In the genomic region with DNA sequence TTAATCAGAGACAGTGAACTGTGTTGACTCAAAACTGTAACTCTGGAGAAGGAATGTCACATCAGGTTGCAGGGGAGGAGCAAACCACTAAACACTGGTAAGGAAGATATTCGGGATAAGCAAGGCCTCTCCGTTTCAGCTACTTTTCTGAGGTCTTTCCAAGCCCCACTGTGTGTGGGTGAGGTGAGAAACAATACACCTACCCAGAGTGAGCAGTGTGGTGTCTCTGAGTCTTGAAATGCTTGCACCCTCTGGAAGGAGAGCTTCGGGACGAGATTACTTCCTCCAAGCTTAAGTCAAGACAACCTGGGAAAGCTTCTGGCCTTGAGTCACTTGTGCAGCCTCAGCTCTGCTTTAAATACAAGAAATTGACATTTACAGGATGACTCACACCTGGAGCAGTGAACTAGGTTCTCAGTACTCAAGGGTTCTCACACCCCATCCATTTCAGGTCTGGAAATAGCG, we compare ENCODE assay signal across 10 cellular contexts. TPM values are rescaled to one million over a fixed set of nuclear protein-coding genes. Genes with fewer than 3 reads are reported as not detected.
DNase-seq lines count a peak whose midpoint lies in the region; ATAC-seq and TF ChIP-seq lines count a peak whose summit lies in the region.
"Had no signal": no experiment of that assay in that cellular context is flagged by ENCODE, and none has a peak within 500 bp of the region (broad histone marks: within the 10 kb centered on the region; RNA-seq: fewer than 3 reads in every experiment).

No MANE protein-coding gene starts in this region.

- TF ChIP-seq CTCF in Panc1 (IDR thresholded peaks at IDR 0.05) (no peak), osteoblast (IDR thresholded peaks at IDR 0.05; ENCODE audit: extremely low read depth, low read depth, low read length) (no peak)

- peak overlapping the region; percentile 13 for H2AFZ ChIP-seq in osteoblast (ENCODE audit: low read length)

- H3K27me3 Mint-ChIP-seq in effector memory CD8-positive, alpha-beta T cell = no peaks in the 10 kb centered on the region
- peaks cover 1% of the 10 kb centered on the region for H3K27me3 Mint-ChIP-seq in activated T-helper 2 cell treated with anti-CD3 and anti-CD28 coated beads, Interferon-gamma antibody, Interleukin-2, Interleukin-4, amounts not matched to agents 10 μg/mL and 5 μg/mL and 100 μg/mL, durations not matched to agents 14 hours and 24 hours and 36 hours (ENCODE audit: low read depth)

- BruUV-seq in Panc1 (replicated peaks; lab: Mats Ljungman, UMichigan) = no TSS peak

- WGBS in aorta, 2 donors = 44 to 51% methylated on average over 5 of the region's 5 CpGs

- H4K20me1 ChIP-seq in osteoblast (ENCODE audit: insufficient read depth, low read length) = peaks cover 23% of the 10 kb centered on the region

- POLR2A ChIA-PET in Panc1 (lab: Charles Lee) = interaction anchor here (1.0 kb wide), 2 partner anchors 55 to 66 kb away, joined by 3 read pairs; no protein-coding TSS in a partner anchor

- peaks cover 52 to 53% of the 10 kb centered on the region in 2 donors for H3K4me1 Mint-ChIP-seq in effector memory CD8-positive, alpha-beta T cell (ENCODE audit: low read depth in 2 of 2)
- peaks cover 49% of the 10 kb centered on the region for H3K4me1 Mint-ChIP-seq in activated T-helper 2 cell treated with anti-CD3 and anti-CD28 coated beads, Interferon-gamma antibody, Interleukin-2, Interleukin-4, amounts not matched to agents 10 μg/mL and 5 μg/mL and 100 μg/mL, durations not matched to agents 14 hours and 24 hours and 36 hours (ENCODE audit: low read depth)

- intact Hi-C loops in Panc1 (cut with micrococcal nuclease; ENCODE audit: unreplicated experiment) (loop anchor here (5.0 kb wide), 1 partner anchor 63 kb away; no protein-coding TSS in a partner anchor), aorta (cut with DNase I) (loop anchor here (5.0 to 10.0 kb wide), 2 partner anchors 53 to 174 kb away; partner anchors contain the start of gene HEXIM1 (in 1 of the 2))
- intact Hi-C loops in activated T-helper 2 cell treated with anti-CD3 and anti-CD28 coated beads, Interferon-gamma antibody, Interleukin-2, Interleukin-4, amounts not matched to agents 10 μg/mL and 5 μg/mL and 100 μg/mL, durations not matched to agents 14 hours and 24 hours and 36 hours (cut with micrococcal nuclease) = loop anchor here (10.0 kb wide), 1 partner anchor 876 kb away; the partner anchor contains the start of gene KANSL1

- in situ Hi-C loops in Panc1 (cut with HindIII; ENCODE audit: low pct_unique_long_range_greater_than_20kb, low sequenced_read_pairs) = no loop called here

- peak overlapping the region in 1 of 2 donors; percentile 65 for H3K27ac Mint-ChIP-seq in effector memory CD8-positive, alpha-beta T cell
- no peak overlapping the region for H3K27ac Mint-ChIP-seq in activated T-helper 2 cell treated with anti-CD3 and anti-CD28 coated beads, Interferon-gamma antibody, Interleukin-2, Interleukin-4, amounts not matched to agents 10 μg/mL and 5 μg/mL and 100 μg/mL, durations not matched to agents 14 hours and 24 hours and 36 hours

- peaks cover 17% of the 10 kb centered on the region for H3K36me3 Mint-ChIP-seq in effector memory CD8-positive, alpha-beta T cell (ENCODE audit: insufficient read depth)
- peaks cover 20% of the 10 kb centered on the region for H3K36me3 Mint-ChIP-seq in activated T-helper 2 cell treated with anti-CD3 and anti-CD28 coated beads, Interferon-gamma antibody, Interleukin-2, Interleukin-4, amounts not matched to agents 10 μg/mL and 5 μg/mL and 100 μg/mL, durations not matched to agents 14 hours and 24 hours and 36 hours (ENCODE audit: low read depth)

- H3K4me3 ChIP-seq in Panc1 (ENCODE audit: low read depth in 2 of 2, low read length in 2 of 2) (peak overlapping the region in 1 of 2 experiments; percentile 69; a peak in 2 of 4 replicates), osteoblast (ENCODE audit: insufficient read depth, low read length) (no peak overlapping the region), aorta (ENCODE audit: low read length in 2 of 2) (no peak overlapping the region)

- DNase-seq in EL (peak; percentile 73), Panc1 (ENCODE audit: low read depth, low spot score) (peak; percentile 57), osteoblast (ENCODE audit: insufficient read length, low spot score, missing footprints) (peak; percentile 55), aorta (no peak), NCI-H748 treated with DMSO at 0.1 percent for 48 hours (lab: John Stamatoyannopoulos, UW) (no peak)
- DNase-seq in effector memory CD8-positive, alpha-beta T cell = no peak
- DNase-seq in stimulated activated CD4-positive, alpha-beta T cell treated with anti-CD3 and anti-CD28 coated beads, Interleukin-15, amount 100 ng/mL, for 24 hours = no peak
- no peak for DNase-seq in activated T-helper 2 cell treated with anti-CD3 and anti-CD28 coated beads, Interferon-gamma antibody, Interleukin-2, Interleukin-4, amounts not matched to agents 10 μg/mL and 5 μg/mL and 100 μg/mL, durations not matched to agents 14 hours and 24 hours and 36 hours (ENCODE audit: low spot score)
- DNase-seq: NCI-H1694 had no signal

- H3K27me3 ChIP-seq in Panc1 (ENCODE audit: control insufficient read depth, insufficient read depth, low read length) (no peaks in the 10 kb centered on the region), osteoblast (ENCODE audit: insufficient read depth, low read length) (no peaks in the 10 kb centered on the region), aorta (ENCODE audit: control insufficient read depth in 1 of 2, insufficient read depth in 2 of 2, low read length in 1 of 2) (no peaks in the 10 kb centered on the region)

- H3K9me3 Mint-ChIP-seq in effector memory CD8-positive, alpha-beta T cell = no peaks in the 10 kb centered on the region
- H3K9me3 Mint-ChIP-seq in activated T-helper 2 cell treated with anti-CD3 and anti-CD28 coated beads, Interferon-gamma antibody, Interleukin-2, Interleukin-4, amounts not matched to agents 10 μg/mL and 5 μg/mL and 100 μg/mL, durations not matched to agents 14 hours and 24 hours and 36 hours = no peaks in the 10 kb centered on the region

- H3K4me2 ChIP-seq in osteoblast (ENCODE audit: insufficient read depth, low read length) = peak overlapping the region; percentile 54

- H3K4me1 ChIP-seq in Panc1 (ENCODE audit: control insufficient read depth, insufficient read depth, low read length) = peaks cover 47% of the 10 kb centered on the region
- H3K4me1 ChIP-seq in osteoblast (ENCODE audit: insufficient read depth, low read length) = peaks cover 67% of the 10 kb centered on the region
- no peaks in the 10 kb centered on the region for H3K4me1 ChIP-seq in aorta (ENCODE audit: control insufficient read depth in 1 of 2, insufficient read depth in 2 of 2, low read length in 2 of 2)

- H3K27ac ChIP-seq in Panc1 (ENCODE audit: low read length) (peak overlapping the region; percentile 99), osteoblast (ENCODE audit: low read depth, low read length) (peak overlapping the region; percentile 93), aorta (ENCODE audit: low read depth in 1 of 2, low read length in 2 of 2) (no peak overlapping the region)

- CTCF ChIA-PET in Panc1 (lab: Charles Lee) = interaction anchor here (0.6 kb wide), 1 partner anchor 35 kb away, joined by 8 read pairs; no protein-coding TSS in a partner anchor

- peak overlapping the region; percentile 28 to 58 for H3K4me3 Mint-ChIP-seq in effector memory CD8-positive, alpha-beta T cell
- no peak overlapping the region for H3K4me3 Mint-ChIP-seq in activated T-helper 2 cell treated with anti-CD3 and anti-CD28 coated beads, Interferon-gamma antibody, Interleukin-2, Interleukin-4, amounts not matched to agents 10 μg/mL and 5 μg/mL and 100 μg/mL, durations not matched to agents 14 hours and 24 hours and 36 hours (ENCODE audit: low read depth)

- peaks cover 23% of the 10 kb centered on the region for H3K79me2 ChIP-seq in osteoblast (ENCODE audit: insufficient read depth, low read length)

- H3K9me3 ChIP-seq in Panc1 (ENCODE audit: control insufficient read depth, insufficient read depth, low read depth, low read length) (no peaks in the 10 kb centered on the region), osteoblast (ENCODE audit: low read depth, low read length) (no peaks in the 10 kb centered on the region), aorta (ENCODE audit: control insufficient read depth, low read length) (no peaks in the 10 kb centered on the region)

- ATAC-seq in Panc1 (peak; percentile 8; the same call in 1 of the 2 replicates), aorta (ENCODE audit: low FRiP score) (no peak)
- no peak for ATAC-seq in effector memory CD8-positive, alpha-beta T cell (replicated peaks)

- H3K36me3 ChIP-seq in Panc1 (ENCODE audit: control insufficient read depth, insufficient read depth, low read length) (peaks cover 4% of the 10 kb centered on the region), osteoblast (ENCODE audit: insufficient read depth, low read length) (no peaks in the 10 kb centered on the region), aorta (ENCODE audit: control insufficient read depth in 1 of 2, insufficient read depth in 2 of 2, low read length in 1 of 2) (no peaks in the 10 kb centered on the region)

RNA-seq across cellular contexts. Expression of gene MAP3K14, which starts 2.5 kb away (rescaled TPM):
- 80.8 TPM for total RNA-seq in Panc1 (2021; ENCODE audit: unreplicated experiment)
- 60.3 TPM for polyA plus RNA-seq in Panc1 (2012; ENCODE audit: insufficient read length)
- total RNA-seq in osteoblast = 2.7 and 3.6 TPM in 2 replicates
- 10 to 100 TPM; 10.6 to 19.7 TPM for total RNA-seq in aorta
- polyA plus RNA-seq in aorta = 1 to 10 TPM; 5.9 to 6.0 TPM
- 45.6 and 49.5 TPM in 2 replicates for total RNA-seq in activated T-helper 2 cell treated with anti-CD3 and anti-CD28 coated beads, Interferon-gamma antibody, Interleukin-2, Interleukin-4, amounts not matched to agents 10 μg/mL and 5 μg/mL and 100 μg/mL, durations not matched to agents 14 hours and 24 hours and 36 hours

RNA-seq across cellular contexts. Expression of gene SPATA32, which starts 57.4 kb away (rescaled TPM):
- 0.26 TPM for total RNA-seq in Panc1 (2021; ENCODE audit: unreplicated experiment)
- 0.17 TPM for polyA plus RNA-seq in Panc1 (2012; ENCODE audit: insufficient read length)
- not detected in 2 replicates for total RNA-seq in osteoblast
- total RNA-seq in aorta = not detected
- polyA plus RNA-seq in aorta = not detected
- total RNA-seq in activated T-helper 2 cell treated with anti-CD3 and anti-CD28 coated beads, Interferon-gamma antibody, Interleukin-2, Interleukin-4, amounts not matched to agents 10 μg/mL and 5 μg/mL and 100 μg/mL, durations not matched to agents 14 hours and 24 hours and 36 hours = 0.37 and 0.67 TPM in 2 replicates
- total RNA-seq: dermis microvascular lymphatic vessel endothelial cell had no signal

Comparison
In these comparisons a context has a peak if more than half of its experiments do, and no peak if none do; other contexts are left out.
1. DNase-seq: peak in EL (single experiment), Panc1 (single experiment) and osteoblast (single experiment); none in effector memory CD8-positive, alpha-beta T cell (0 of 3), aorta (0 of 2), NCI-H748 treated with DMSO at 0.1 percent for 48 hours (single experiment), stimulated activated CD4-positive, alpha-beta T cell treated with anti-CD3 and anti-CD28 coated beads, Interleukin-15, amount 100 ng/mL, for 24 hours (single experiment) and activated T-helper 2 cell treated with anti-CD3 and anti-CD28 coated beads, Interferon-gamma antibody, Interleukin-2, Interleukin-4, amounts not matched to agents 10 μg/mL and 5 μg/mL and 100 μg/mL, durations not matched to agents 14 hours and 24 hours and 36 hours (single experiment).
2. H3K27ac ChIP-seq: peak in Panc1 (single experiment) and osteoblast (single experiment); none in aorta (0 of 2).